Comparison of ENCODE assay signal across 12 cellular contexts in genomic region chr20:20207872-20208271, GRCh38.
DNase-seq lines count a peak whose midpoint lies in the region; ATAC-seq and TF ChIP-seq lines count a peak whose summit lies in the region.
"Had no signal": no experiment of that assay in that cellular context is flagged by ENCODE, and none has a peak within 500 bp of the region (broad histone marks: within the 10 kb centered on the region; RNA-seq: fewer than 3 reads in every experiment).

No MANE protein-coding gene starts in this region.

- TF ChIP-seq CTCF in OCI-LY3 (IDR thresholded peaks at IDR 0.05; ENCODE audit: low read depth, low read length), result no peak

- H3K36me3 ChIP-seq in OCI-LY3 (replicated peaks; ENCODE audit: low read depth, low read length), result no peaks in the 10 kb centered on the region
- H3K36me3 ChIP-seq: BE2C, cardiac muscle cell had no signal

- H3K4me2 ChIP-seq in OCI-LY3 (ENCODE audit: low read length), result peak overlapping the region; percentile 7; the same call in 1 of the 2 replicates

- no peaks in the 10 kb centered on the region for H3K9me3 ChIP-seq in OCI-LY3 (ENCODE audit: insufficient read depth, low read length)
- H3K9me3 ChIP-seq: BE2C had no signal

- H3K4me3 ChIP-seq in OCI-LY3 (ENCODE audit: low read length), result no peak overlapping the region
- H3K4me3 ChIP-seq: cardiac muscle cell had no signal

- H3K9ac ChIP-seq in OCI-LY3 (ENCODE audit: low read length), result no peak overlapping the region

- peaks cover 37% of the 10 kb centered on the region for H3K27me3 ChIP-seq in OCI-LY3 (ENCODE audit: low read depth, low read length)
- H3K27me3 ChIP-seq: BE2C, cardiac muscle cell had no signal

- no peak for DNase-seq in Ammon's horn (ENCODE audit: low spot score)
- DNase-seq in NCI-H1417 (lab: John Stamatoyannopoulos, UW), result no peak
- no peak for DNase-seq in amygdala (lab: John Stamatoyannopoulos, UW)
- DNase-seq: activated effector memory CD4-positive, alpha-beta T cell treated with anti-CD3 and anti-CD28 coated beads, Interleukin-2, amount 50 U/mL, for 16 hours; NCI-H2029 treated with DMSO at 0.1 percent for 48 hours had no signal

- H4K20me1 ChIP-seq in OCI-LY3 (ENCODE audit: insufficient read depth, low read length), result no peaks in the 10 kb centered on the region

- peak; percentile 38 for ATAC-seq in GM18519 (IDR thresholded peaks at IDR 0.05; ENCODE audit: low FRiP score, unreplicated experiment)
- peak; percentile 73 for ATAC-seq in GM21360 (IDR thresholded peaks at IDR 0.05; ENCODE audit: unreplicated experiment)
- peak; percentile 53 for ATAC-seq in HG02973 (IDR thresholded peaks at IDR 0.05; ENCODE audit: unreplicated experiment)
- no peak for ATAC-seq in GM21515 (IDR thresholded peaks at IDR 0.05; ENCODE audit: unreplicated experiment)

- H2AFZ ChIP-seq in OCI-LY3 (ENCODE audit: low read depth, low read length), result no peak overlapping the region

- H3K27ac ChIP-seq in OCI-LY3 (ENCODE audit: low read length), result no peak overlapping the region
- H3K27ac ChIP-seq: cardiac muscle cell had no signal

- H3K79me2 ChIP-seq in OCI-LY3 (ENCODE audit: low read length), result no peaks in the 10 kb centered on the region

- peaks cover 11% of the 10 kb centered on the region for H3K4me1 ChIP-seq in OCI-LY3 (ENCODE audit: low read length)
